ENCODE assay signal across 8 cellular contexts in genomic region chr3:38834110-38834509, GRCh38. TPM values are rescaled to one million over a fixed set of nuclear protein-coding genes. Genes with fewer than 3 reads are reported as not detected.
DNase-seq lines count a peak whose midpoint lies in the region; TF ChIP-seq lines count a peak whose summit lies in the region.

No MANE protein-coding gene starts in this region.

- intact Hi-C loops in activated T-helper 2 cell treated with anti-CD3 and anti-CD28 coated beads, Interferon-gamma antibody, Interleukin-2, Interleukin-4, amounts not matched to agents 10 μg/mL and 5 μg/mL and 100 μg/mL, durations not matched to agents 14 hours and 24 hours and 36 hours (cut with micrococcal nuclease), result no loop called here

- H3K27me3 Mint-ChIP-seq in activated T-helper 2 cell treated with anti-CD3 and anti-CD28 coated beads, Interferon-gamma antibody, Interleukin-2, Interleukin-4, amounts not matched to agents 10 μg/mL and 5 μg/mL and 100 μg/mL, durations not matched to agents 14 hours and 24 hours and 36 hours (ENCODE audit: low read depth), result peaks cover 9% of the 10 kb centered on the region
- no peaks in the 10 kb centered on the region for H3K27me3 Mint-ChIP-seq in glutamatergic neuron (ENCODE audit: unreplicated experiment)

- H3K9ac ChIP-seq in Loucy (ENCODE audit: low read depth, low read length, poor library complexity, severe bottlenecking), result no peak overlapping the region

- no peaks in the 10 kb centered on the region for H3K36me3 ChIP-seq in Loucy (ENCODE audit: insufficient read depth, low read length)

- H3K27ac Mint-ChIP-seq in activated T-helper 2 cell treated with anti-CD3 and anti-CD28 coated beads, Interferon-gamma antibody, Interleukin-2, Interleukin-4, amounts not matched to agents 10 μg/mL and 5 μg/mL and 100 μg/mL, durations not matched to agents 14 hours and 24 hours and 36 hours, result peak overlapping the region; percentile 67
- no peak overlapping the region for H3K27ac Mint-ChIP-seq in glutamatergic neuron (ENCODE audit: unreplicated experiment)

- no peaks in the 10 kb centered on the region for H3F3A ChIP-seq in Loucy (ENCODE audit: low read depth)

- H3K4me2 ChIP-seq in Loucy (ENCODE audit: low read depth, low read length, poor library complexity, severe bottlenecking), result peak overlapping the region; percentile 26

- TF ChIP-seq CTCF in Loucy (conservative IDR thresholded peaks at IDR 0.05; ENCODE audit: low read length) (no peak), glutamatergic neuron (IDR thresholded peaks at IDR 0.05; ENCODE audit: partially characterized antibody, unreplicated experiment) (no peak)

- no peak overlapping the region for H3K4me3 Mint-ChIP-seq in activated T-helper 2 cell treated with anti-CD3 and anti-CD28 coated beads, Interferon-gamma antibody, Interleukin-2, Interleukin-4, amounts not matched to agents 10 μg/mL and 5 μg/mL and 100 μg/mL, durations not matched to agents 14 hours and 24 hours and 36 hours (ENCODE audit: low read depth)
- no peak overlapping the region for H3K4me3 Mint-ChIP-seq in glutamatergic neuron (ENCODE audit: unreplicated experiment)

- H3K9me3 ChIP-seq in Loucy (ENCODE audit: insufficient read depth, low read depth, low read length), result no peaks in the 10 kb centered on the region

- no peaks in the 10 kb centered on the region for H3K79me2 ChIP-seq in Loucy (ENCODE audit: insufficient read depth, low read length)

- DNase-seq in G401 (ENCODE audit: low spot score), result peak; percentile 1
- no peak for DNase-seq in activated T-helper 2 cell treated with anti-CD3 and anti-CD28 coated beads, Interferon-gamma antibody, Interleukin-2, Interleukin-4, amounts not matched to agents 10 μg/mL and 5 μg/mL and 100 μg/mL, durations not matched to agents 14 hours and 24 hours and 36 hours (ENCODE audit: low spot score)
- DNase-seq in iPS DF 4.7 (ENCODE audit: extremely low read depth, low spot score), result peak; percentile 19
- peak; percentile 20 to 43 for DNase-seq in stimulated activated CD8-positive, alpha-beta memory T cell treated with anti-CD3 and anti-CD28 coated beads, Interleukin-2, amount 100 ng/mL, for 48 hours (ENCODE audit: low read depth in 2 of 2)
- no peak for DNase-seq in NCI-H1105 (lab: John Stamatoyannopoulos, UW)
- no peak for DNase-seq in T-helper 9 cell
- no peak for DNase-seq in glutamatergic neuron

- no peak overlapping the region for H3K4me3 ChIP-seq in Loucy (ENCODE audit: low read length, poor library complexity, severe bottlenecking)

- H2AFZ ChIP-seq in Loucy (ENCODE audit: low read length), result no peak overlapping the region

- H3K4me1 ChIP-seq in Loucy (ENCODE audit: insufficient read depth, low read length, poor library complexity, severe bottlenecking), result peaks cover 11% of the 10 kb centered on the region

- H3K27me3 ChIP-seq in Loucy (ENCODE audit: insufficient read depth, low read length, poor library complexity, severe bottlenecking), result no peaks in the 10 kb centered on the region

- H3K36me3 Mint-ChIP-seq in activated T-helper 2 cell treated with anti-CD3 and anti-CD28 coated beads, Interferon-gamma antibody, Interleukin-2, Interleukin-4, amounts not matched to agents 10 μg/mL and 5 μg/mL and 100 μg/mL, durations not matched to agents 14 hours and 24 hours and 36 hours (ENCODE audit: low read depth), result no peaks in the 10 kb centered on the region
- no peaks in the 10 kb centered on the region for H3K36me3 Mint-ChIP-seq in glutamatergic neuron (ENCODE audit: unreplicated experiment)

- no peaks in the 10 kb centered on the region for H4K20me1 ChIP-seq in Loucy (ENCODE audit: insufficient read depth, low read length, poor library complexity, severe bottlenecking)

- H3K9me2 ChIP-seq in Loucy (replicated peaks; ENCODE audit: low read depth, low read length), result no peaks in the 10 kb centered on the region

- peaks cover 13% of the 10 kb centered on the region for H3K4me1 Mint-ChIP-seq in activated T-helper 2 cell treated with anti-CD3 and anti-CD28 coated beads, Interferon-gamma antibody, Interleukin-2, Interleukin-4, amounts not matched to agents 10 μg/mL and 5 μg/mL and 100 μg/mL, durations not matched to agents 14 hours and 24 hours and 36 hours (ENCODE audit: low read depth)
- H3K4me1 Mint-ChIP-seq in glutamatergic neuron (ENCODE audit: low read depth, unreplicated experiment), result no peaks in the 10 kb centered on the region

- no peaks in the 10 kb centered on the region for H3K9me3 Mint-ChIP-seq in activated T-helper 2 cell treated with anti-CD3 and anti-CD28 coated beads, Interferon-gamma antibody, Interleukin-2, Interleukin-4, amounts not matched to agents 10 μg/mL and 5 μg/mL and 100 μg/mL, durations not matched to agents 14 hours and 24 hours and 36 hours
- H3K9me3 Mint-ChIP-seq in glutamatergic neuron (ENCODE audit: unreplicated experiment), result peaks cover 2% of the 10 kb centered on the region

- in situ Hi-C loops in G401 (cut with HindIII; ENCODE audit: low sequenced_read_pairs), result no loop called here

RNA-seq across cellular contexts. Expression of gene SCN10A, which starts 18.1 kb away (rescaled TPM):
- not detected in 2 replicates for total RNA-seq in G401 (2014; rRNA removed; shearing (Covaris generic))
- total RNA-seq in activated T-helper 2 cell treated with anti-CD3 and anti-CD28 coated beads, Interferon-gamma antibody, Interleukin-2, Interleukin-4, amounts not matched to agents 10 μg/mL and 5 μg/mL and 100 μg/mL, durations not matched to agents 14 hours and 24 hours and 36 hours, result not detected in 2 replicates
- total RNA-seq in glutamatergic neuron (ENCODE audit: unreplicated experiment), result not detected

Comparison
In these comparisons a context has a peak if more than half of its experiments do, and no peak if none do; other contexts are left out.
1. DNase-seq: peak in G401 (single experiment), iPS DF 4.7 (single experiment) and stimulated activated CD8-positive, alpha-beta memory T cell treated with anti-CD3 and anti-CD28 coated beads, Interleukin-2, amount 100 ng/mL, for 48 hours (2 of 2); none in activated T-helper 2 cell treated with anti-CD3 and anti-CD28 coated beads, Interferon-gamma antibody, Interleukin-2, Interleukin-4, amounts not matched to agents 10 μg/mL and 5 μg/mL and 100 μg/mL, durations not matched to agents 14 hours and 24 hours and 36 hours (single experiment), NCI-H1105 (single experiment), T-helper 9 cell (single experiment) and glutamatergic neuron (single experiment).